Comparison of ENCODE assay signal across 9 cellular contexts in genomic region chr16:74563828-74564263, GRCh38. TPM values are rescaled to one million over a fixed set of nuclear protein-coding genes. Genes with fewer than 3 reads are reported as not detected.
DNase-seq lines count a peak whose midpoint lies in the region; ATAC-seq and TF ChIP-seq lines count a peak whose summit lies in the region.
"Had no signal": no experiment of that assay in that cellular context is flagged by ENCODE, and none has a peak within 500 bp of the region (broad histone marks: within the 10 kb centered on the region; RNA-seq: fewer than 3 reads in every experiment).

No MANE protein-coding gene starts in this region.

- no peaks in the 10 kb centered on the region for H3K27me3 Mint-ChIP-seq in dendritic cell treated with granulocyte-macrophage colony-stimulating factor and Interleukin-4, amounts not matched to agents 40 ng/mL and 50 ng/mL, for 4 days

- H3K9me3 ChIP-seq in psoas muscle (no peaks in the 10 kb centered on the region), ascending aorta (no peaks in the 10 kb centered on the region)

- H3K4me1 ChIP-seq in psoas muscle (peaks cover 41% of the 10 kb centered on the region), ascending aorta (peaks cover 0 to 10% of the 10 kb centered on the region in 2 donors)

- no peaks in the 10 kb centered on the region for H3K9me3 Mint-ChIP-seq in dendritic cell treated with granulocyte-macrophage colony-stimulating factor and Interleukin-4, amounts not matched to agents 40 ng/mL and 50 ng/mL, for 4 days

- H3K36me3 Mint-ChIP-seq in dendritic cell treated with granulocyte-macrophage colony-stimulating factor and Interleukin-4, amounts not matched to agents 40 ng/mL and 50 ng/mL, for 4 days (ENCODE audit: low read depth) = peaks cover 22% of the 10 kb centered on the region

- H3K4me3 Mint-ChIP-seq in dendritic cell treated with granulocyte-macrophage colony-stimulating factor and Interleukin-4, amounts not matched to agents 40 ng/mL and 50 ng/mL, for 4 days = no peak overlapping the region

- TF ChIP-seq CTCF in psoas muscle (IDR thresholded peaks at IDR 0.05) = no peak
- TF ChIP-seq CTCF in ascending aorta (IDR thresholded peaks at IDR 0.05) = no peak

- DNase-seq in GF-D8 (lab: John Stamatoyannopoulos, UW) = peak; percentile 34
- DNase-seq in NOMO-1 treated with DMSO at 0.1 percent for 48 hours (lab: John Stamatoyannopoulos, UW; ENCODE audit: unreplicated experiment) = peak; percentile 98
- DNase-seq in psoas muscle = peak; percentile 27 to 64
- DNase-seq in ascending aorta (ENCODE audit: low spot score in 2 of 2) = no peak
- DNase-seq in effector CD4-positive, alpha-beta T cell = no peak
- DNase-seq: left cardiac atrium had no signal

- ATAC-seq in psoas muscle (peak; percentile 71 to 95 (median 92)), GM18498 (IDR thresholded peaks at IDR 0.05; ENCODE audit: unreplicated experiment) (no peak), HG02571 (IDR thresholded peaks at IDR 0.05; ENCODE audit: unreplicated experiment) (no peak)

- peak overlapping the region; percentile 65 for H3K27ac Mint-ChIP-seq in dendritic cell treated with granulocyte-macrophage colony-stimulating factor and Interleukin-4, amounts not matched to agents 40 ng/mL and 50 ng/mL, for 4 days

- peak overlapping the region; percentile 46 for H3K27ac ChIP-seq in psoas muscle
- no peak overlapping the region for H3K27ac ChIP-seq in ascending aorta

- WGBS in psoas muscle, 3 donors = 80 to 91% (median 82%) methylated on average over 7 of the region's 7 CpGs

- H3K4me1 Mint-ChIP-seq in dendritic cell treated with granulocyte-macrophage colony-stimulating factor and Interleukin-4, amounts not matched to agents 40 ng/mL and 50 ng/mL, for 4 days (ENCODE audit: low read depth) = peaks cover 42% of the 10 kb centered on the region

- no peaks in the 10 kb centered on the region for H3K27me3 ChIP-seq in psoas muscle (ENCODE audit: insufficient read depth in 3 of 3, low read length in 2 of 3)
- H3K27me3 ChIP-seq in ascending aorta = no peaks in the 10 kb centered on the region

- H3K36me3 ChIP-seq in psoas muscle (ENCODE audit: insufficient read depth in 1 of 2, low read depth in 1 of 2) = no peaks in the 10 kb centered on the region
- H3K36me3 ChIP-seq in ascending aorta = no peaks in the 10 kb centered on the region

- H3K4me3 ChIP-seq in psoas muscle = no peak overlapping the region
- no peak overlapping the region for H3K4me3 ChIP-seq in ascending aorta

- intact Hi-C loops in dendritic cell treated with granulocyte-macrophage colony-stimulating factor and Interleukin-4, amounts not matched to agents 40 ng/mL and 50 ng/mL, for 4 days (cut with micrococcal nuclease) = loop anchor here (5.0 kb wide), 1 partner anchor 38 kb away; no protein-coding TSS in a partner anchor
- intact Hi-C loops in psoas muscle (cut with DNase I) = no loop called here
- intact Hi-C loops in ascending aorta (cut with DNase I) = no loop called here

RNA-seq across cellular contexts. Expression of gene GLG1, which starts 43.1 kb away (rescaled TPM):
- total RNA-seq in psoas muscle (100 to 1,000 TPM in 1 of 4 donors, 10 to 100 TPM in 3; 60.1 to 107 (median 76.5) TPM), ascending aorta (77.0 TPM)
- 10 to 100 TPM; 19.7 to 57.6 (median 24.6) TPM for polyA plus RNA-seq in psoas muscle

Comparison
In these comparisons a context has a peak if more than half of its experiments do, and no peak if none do; other contexts are left out.
1. DNase-seq: peak in GF-D8 (single experiment), NOMO-1 treated with DMSO at 0.1 percent for 48 hours (single experiment) and psoas muscle (2 of 2); none in ascending aorta (0 of 2) and effector CD4-positive, alpha-beta T cell (single experiment).
2. ATAC-seq: peak in psoas muscle (4 of 4); none in GM18498 (single experiment) and HG02571 (single experiment).